Comparison of ENCODE assay signal across 8 cellular contexts in genomic region chr20:10454135-10454750, GRCh38. TPM values are rescaled to one million over a fixed set of nuclear protein-coding genes. Genes with fewer than 3 reads are reported as not detected.
DNase-seq lines count a peak whose midpoint lies in the region; ATAC-seq and TF ChIP-seq lines count a peak whose summit lies in the region.
"Had no signal": no experiment of that assay in that cellular context is flagged by ENCODE, and none has a peak within 500 bp of the region (broad histone marks: within the 10 kb centered on the region; RNA-seq: fewer than 3 reads in every experiment).

No MANE protein-coding gene starts in this region.

- no peak overlapping the region for H3K23ac ChIP-seq in mesendoderm (ENCODE audit: low read length)

- H3K27ac ChIP-seq in DND-41 (ENCODE audit: low read length) (peak overlapping the region; percentile 90), mesendoderm (ENCODE audit: low read depth, low read length) (no peak overlapping the region)

- H3K36me3 ChIP-seq in DND-41 (ENCODE audit: insufficient read depth, low read length) (0 out of 2 replicates have a peak, but pooled peaks cover 3% of the 10 kb centered on the region), mesendoderm (ENCODE audit: control insufficient read depth, insufficient read depth, low read length) (no peaks in the 10 kb centered on the region)
- H3K36me3 ChIP-seq: HAP-1 had no signal

- H3K4ac ChIP-seq in mesendoderm (ENCODE audit: low read depth, low read length) = peak overlapping the region; percentile 37

- no peak overlapping the region for H4K5ac ChIP-seq in mesendoderm (ENCODE audit: low read length)

- TF ChIP-seq CTCF in DND-41 (IDR thresholded peaks at IDR 0.05; ENCODE audit: borderline replicate concordance, extremely low read depth, low read length, poor library complexity, severe bottlenecking) = no peak

- H3K79me1 ChIP-seq in mesendoderm (ENCODE audit: low read length) = peaks cover 1% of the 10 kb centered on the region

- peaks cover 3% of the 10 kb centered on the region for H3K9me3 ChIP-seq in DND-41 (ENCODE audit: insufficient read depth, low read length, severe bottlenecking)
- H3K9me3 ChIP-seq: HAP-1 had no signal

- no peaks in the 10 kb centered on the region for H4K20me1 ChIP-seq in DND-41 (ENCODE audit: insufficient read depth, low read length)

- H2BK120ac ChIP-seq in mesendoderm (ENCODE audit: low read depth, low read length) = no peak overlapping the region

- peak; percentile 61 for ATAC-seq in DND-41 (ENCODE audit: insufficient read depth, low read depth)
- peak; percentile 42 for ATAC-seq in GM21447 (IDR thresholded peaks at IDR 0.05; ENCODE audit: unreplicated experiment)
- no peak for ATAC-seq in sciatic nerve

- no peaks in the 10 kb centered on the region for H3K27me3 ChIP-seq in DND-41 (ENCODE audit: insufficient read depth, low read length, poor library complexity)
- H3K27me3 ChIP-seq in mesendoderm (ENCODE audit: insufficient read depth, low read length, poor library complexity) = no peaks in the 10 kb centered on the region

- no peak overlapping the region for H2AK5ac ChIP-seq in mesendoderm (ENCODE audit: low read length)

- H2BK5ac ChIP-seq in mesendoderm (ENCODE audit: low read length) = no peak overlapping the region

- no peak overlapping the region for H2BK15ac ChIP-seq in mesendoderm (replicated peaks; ENCODE audit: low read depth)

- peak overlapping the region; percentile 53 for H3K9ac ChIP-seq in DND-41 (ENCODE audit: low read depth, low read length)
- H3K9ac ChIP-seq in mesendoderm (ENCODE audit: low read length) = no peak overlapping the region

- H4K8ac ChIP-seq in mesendoderm (ENCODE audit: low read depth, low read length) = no peak overlapping the region

- H2AFZ ChIP-seq in DND-41 (ENCODE audit: low read depth, low read length) = peak overlapping the region; percentile 23

- peaks cover 33% of the 10 kb centered on the region for H3K4me1 ChIP-seq in DND-41 (ENCODE audit: insufficient read depth, low read length)
- no peaks in the 10 kb centered on the region for H3K4me1 ChIP-seq in mesendoderm (ENCODE audit: control insufficient read depth, low read depth, low read length)
- H3K4me1 ChIP-seq: HAP-1 had no signal

- H3K18ac ChIP-seq in mesendoderm (ENCODE audit: low read length) = peak overlapping the region; percentile 75

- H3K4me2 ChIP-seq in DND-41 (ENCODE audit: insufficient read depth, low read length) = peak overlapping the region; percentile 60
- no peak overlapping the region for H3K4me2 ChIP-seq in mesendoderm (ENCODE audit: low read length)

- H3K56ac ChIP-seq in mesendoderm (ENCODE audit: low read length) = no peak overlapping the region

- DNase-seq in DND-41 = peak; percentile 39
- peak; percentile 57 for DNase-seq in NCI-H2029 treated with DMSO at 0.1 percent for 48 hours (lab: John Stamatoyannopoulos, UW)
- DNase-seq in mesendoderm = no peak
- DNase-seq in sciatic nerve (ENCODE audit: low spot score) = no peak
- no peak for DNase-seq in COLO668 (lab: John Stamatoyannopoulos, UW; ENCODE audit: unreplicated experiment)
- DNase-seq in putamen (ENCODE audit: low spot score) = no peak

- intact Hi-C loops in sciatic nerve (cut with DNase I) = no loop called here

- H3K4me3 ChIP-seq in DND-41 (ENCODE audit: low read depth in 1 of 2, low read length in 2 of 2) = peak overlapping the region in 1 of 2 experiments; percentile 25; a peak in 2 of 4 replicates
- H3K4me3 ChIP-seq in mesendoderm (ENCODE audit: low read length) = no peak overlapping the region
- H3K4me3 ChIP-seq: HAP-1 had no signal

- H3K79me2 ChIP-seq in DND-41 (ENCODE audit: insufficient read depth, low read length) (peaks cover 81% of the 10 kb centered on the region), mesendoderm (ENCODE audit: control insufficient read depth, insufficient read depth, low read length) (no peaks in the 10 kb centered on the region)

RNA-seq across cellular contexts. Expression of gene SLX4IP, which starts 19.1 kb away (rescaled TPM):
- 2.2 TPM for polyA plus RNA-seq in mesendoderm (2013, experiment 1 of 2)
- 2.4 TPM for polyA plus RNA-seq in mesendoderm (2013, experiment 2 of 2)
- total RNA-seq in sciatic nerve = 4.6 TPM

RNA-seq across cellular contexts. Expression of gene MKKS, which starts 20.2 kb away (rescaled TPM):
- polyA plus RNA-seq in mesendoderm (2013, experiment 1 of 2) = 12.4 TPM
- 12.7 TPM for polyA plus RNA-seq in mesendoderm (2013, experiment 2 of 2)
- 15.0 TPM for total RNA-seq in sciatic nerve

Comparison
In these comparisons a context has a peak if more than half of its experiments do, and no peak if none do; other contexts are left out.
1. DNase-seq: peak in DND-41 (single experiment) and NCI-H2029 treated with DMSO at 0.1 percent for 48 hours (single experiment); none in mesendoderm (single experiment), sciatic nerve (single experiment), COLO668 (single experiment) and putamen (single experiment).